ENCODE assay signal across 9 cellular contexts in the genomic region with DNA sequence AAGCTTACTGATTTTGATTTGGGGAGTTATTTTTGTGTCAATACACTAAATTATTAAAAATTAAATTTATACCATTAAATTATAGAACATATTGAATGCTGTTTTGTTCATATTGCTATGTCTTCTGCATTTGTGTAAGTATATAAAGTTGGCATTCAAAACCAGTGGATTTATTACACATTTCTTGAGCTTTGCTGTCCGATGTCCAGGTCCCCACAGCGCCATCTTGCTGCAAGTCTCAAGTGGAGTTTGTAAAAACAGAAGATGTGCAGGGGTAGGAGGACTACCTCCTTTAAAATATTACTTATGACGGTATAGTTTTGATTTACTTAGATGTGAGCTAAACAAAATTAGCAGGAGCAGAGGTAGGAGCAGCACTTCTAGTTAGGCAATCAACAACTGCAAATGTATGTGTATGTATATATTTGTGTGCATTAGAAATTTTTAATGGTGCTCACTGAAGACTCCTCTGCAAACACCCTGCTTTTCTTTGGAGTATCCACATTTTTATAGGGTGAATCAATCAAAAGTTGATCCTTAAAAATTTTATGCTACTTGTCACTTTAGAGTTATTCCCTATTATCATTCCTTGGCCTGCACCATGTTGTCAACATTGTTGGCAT. TPM values are rescaled to one million over a fixed set of nuclear protein-coding genes. Genes with fewer than 3 reads are reported as not detected.
DNase-seq lines count a peak whose midpoint lies in the region; ATAC-seq, FAIRE-seq and TF ChIP-seq lines count a peak whose summit lies in the region.
"Had no signal": no experiment of that assay in that cellular context is flagged by ENCODE, and none has a peak within 500 bp of the region (broad histone marks: within the 10 kb centered on the region; RNA-seq: fewer than 3 reads in every experiment).

No MANE protein-coding gene starts in this region.

- WGBS in esophagus squamous epithelium, 2 donors, result 28 to 29% methylated on average over 3 of the region's 3 CpGs

- H3K4me3 Mint-ChIP-seq in activated CD4-positive, alpha-beta memory T cell treated with anti-CD3 and anti-CD28 coated beads, Interleukin-2, amount 10 ng/mL, durations not matched to agents 7 days and 5 days, result no peak overlapping the region
- no peak overlapping the region for H3K4me3 Mint-ChIP-seq in stimulated activated effector memory CD8-positive, alpha-beta T cell treated with anti-CD3 and anti-CD28 coated beads, Interleukin-12 subunit alpha, Interleukin-12 subunit beta, amount 100 ng/mL, for 72 hours

- no peaks in the 10 kb centered on the region for H3K27me3 ChIP-seq in esophagus squamous epithelium
- H3K27me3 ChIP-seq in neural cell (ENCODE audit: insufficient read depth, low read depth, low read length), result no peaks in the 10 kb centered on the region
- H3K27me3 ChIP-seq: SJCRH30 had no signal

- intact Hi-C loops in esophagus squamous epithelium (cut with DNase I), result no loop called here

- no peaks in the 10 kb centered on the region for H3K4me1 Mint-ChIP-seq in activated CD4-positive, alpha-beta memory T cell treated with anti-CD3 and anti-CD28 coated beads, Interleukin-2, amount 10 ng/mL, durations not matched to agents 7 days and 5 days
- H3K4me1 Mint-ChIP-seq in stimulated activated effector memory CD8-positive, alpha-beta T cell treated with anti-CD3 and anti-CD28 coated beads, Interleukin-12 subunit alpha, Interleukin-12 subunit beta, amount 100 ng/mL, for 72 hours, result peaks cover 7% of the 10 kb centered on the region

- no peaks in the 10 kb centered on the region for H3K9me3 ChIP-seq in esophagus squamous epithelium
- no peaks in the 10 kb centered on the region for H3K9me3 ChIP-seq in neural cell (ENCODE audit: low read length)
- H3K9me3 ChIP-seq: SJCRH30 had no signal

- no peaks in the 10 kb centered on the region for H3K27me3 Mint-ChIP-seq in activated CD4-positive, alpha-beta memory T cell treated with anti-CD3 and anti-CD28 coated beads, Interleukin-2, amount 10 ng/mL, durations not matched to agents 7 days and 5 days

- TF ChIP-seq POLR2A in esophagus squamous epithelium (IDR thresholded peaks at IDR 0.05), result no peak

- H3K36me3 ChIP-seq in esophagus squamous epithelium (peaks cover 0 to 31% (median 0%) of the 10 kb centered on the region in 3 donors), neural cell (ENCODE audit: insufficient read depth, low read length) (no peaks in the 10 kb centered on the region)
- H3K36me3 ChIP-seq: SJCRH30 had no signal

- POLR2A ChIA-PET in activated CD4-positive, alpha-beta memory T cell treated with anti-CD3 and anti-CD28 coated beads, Interleukin-2, amount 10 ng/mL, durations not matched to agents 7 days and 5 days (lab: Charles Lee), result interaction anchor here (1.4 to 1.6 kb wide), 3 partner anchors 38 to 310 kb away, joined by 3 to 4 read pairs (median 4); partner anchors contain the start of gene CPEB4

- H2AFZ ChIP-seq in neural cell (ENCODE audit: low read depth, low read length), result no peak overlapping the region

- no peak for TF ChIP-seq EP300 in neural cell (conservative IDR thresholded peaks at IDR 0.05; ENCODE audit: poor library complexity, severe bottlenecking)

- CTCF ChIA-PET in activated CD4-positive, alpha-beta memory T cell treated with anti-CD3 and anti-CD28 coated beads, Interleukin-2, amount 10 ng/mL, durations not matched to agents 7 days and 5 days (lab: Charles Lee), result interaction anchor here (0.6 to 2.3 kb wide), 29 partner anchors 8 to 738 kb away, joined by 3 to 22 read pairs (median 5); partner anchors contain the start of genes BOD1 and CPEB4

- no peaks in the 10 kb centered on the region for H4K20me1 ChIP-seq in neural cell (ENCODE audit: insufficient read depth)

- H3K79me2 ChIP-seq in neural cell (replicated peaks; ENCODE audit: insufficient read depth, low read length), result peaks cover 9% of the 10 kb centered on the region

- no peak for FAIRE-seq in D721Med (lab: Jason Lieb, UNC)

- ATAC-seq in GM19463 (IDR thresholded peaks at IDR 0.05; ENCODE audit: unreplicated experiment), result no peak
- no peak for ATAC-seq in stimulated activated effector memory CD8-positive, alpha-beta T cell treated with anti-CD3 and anti-CD28 coated beads, Interleukin-12 subunit alpha, Interleukin-12 subunit beta, amount 100 ng/mL, for 72 hours

- H3K4me3 ChIP-seq in esophagus squamous epithelium (no peak overlapping the region), neural cell (ENCODE audit: low read length) (no peak overlapping the region)
- H3K4me3 ChIP-seq: SJCRH30 had no signal

- no peak overlapping the region for H3K27ac Mint-ChIP-seq in activated CD4-positive, alpha-beta memory T cell treated with anti-CD3 and anti-CD28 coated beads, Interleukin-2, amount 10 ng/mL, durations not matched to agents 7 days and 5 days
- no peak overlapping the region for H3K27ac Mint-ChIP-seq in stimulated activated effector memory CD8-positive, alpha-beta T cell treated with anti-CD3 and anti-CD28 coated beads, Interleukin-12 subunit alpha, Interleukin-12 subunit beta, amount 100 ng/mL, for 72 hours

- TF ChIP-seq CTCF in D721Med (IDR thresholded peaks at IDR 0.05; ENCODE audit: insufficient read depth, missing control alignments) (peak; percentile 70), esophagus squamous epithelium (IDR thresholded peaks at IDR 0.05) (peak in 5 of 6 experiments; percentile 24 to 61 (median 43)), neural cell (IDR thresholded peaks at IDR 0.05; ENCODE audit: poor library complexity, severe bottlenecking) (peak; percentile 41)

- H3K4me1 ChIP-seq in esophagus squamous epithelium, result peaks cover 3 to 72% (median 3%) of the 10 kb centered on the region in 3 donors

- H3K4me2 ChIP-seq in neural cell (ENCODE audit: low read length), result no peak overlapping the region

- peak; percentile 39 for TF ChIP-seq RAD21 in neural cell (conservative IDR thresholded peaks at IDR 0.05)

- H3K36me3 Mint-ChIP-seq in activated CD4-positive, alpha-beta memory T cell treated with anti-CD3 and anti-CD28 coated beads, Interleukin-2, amount 10 ng/mL, durations not matched to agents 7 days and 5 days (ENCODE audit: low read depth), result peaks cover 2% of the 10 kb centered on the region
- no peaks in the 10 kb centered on the region for H3K36me3 Mint-ChIP-seq in stimulated activated effector memory CD8-positive, alpha-beta T cell treated with anti-CD3 and anti-CD28 coated beads, Interleukin-12 subunit alpha, Interleukin-12 subunit beta, amount 100 ng/mL, for 72 hours

- H3K9me2 ChIP-seq in neural cell (ENCODE audit: insufficient read depth, low read length), result no peaks in the 10 kb centered on the region

- no peak for DNase-seq in D721Med (ENCODE audit: insufficient read length, low spot score)
- DNase-seq in Kasumi-1 (lab: John Stamatoyannopoulos, UW), result peak; percentile 53 to 63
- DNase-seq in activated CD4-positive, alpha-beta memory T cell treated with anti-CD3 and anti-CD28 coated beads, Interleukin-2, amount 10 ng/mL, durations not matched to agents 7 days and 5 days, result peak; percentile 51
- DNase-seq in esophagus squamous epithelium (lab: John Stamatoyannopoulos, UW), result no peak
- no peak for DNase-seq in stimulated activated effector memory CD8-positive, alpha-beta T cell treated with anti-CD3 and anti-CD28 coated beads, Interleukin-12 subunit alpha, Interleukin-12 subunit beta, amount 100 ng/mL, for 72 hours (ENCODE audit: low spot score in 2 of 2)
- DNase-seq in HuH-7.5 (ENCODE audit: low spot score), result no peak

- H3K27ac ChIP-seq in esophagus squamous epithelium, result peak overlapping the region in 2 of 4 donors; percentile 58 to 67
- no peak overlapping the region for H3K27ac ChIP-seq in neural cell (ENCODE audit: low read length)

- no peaks in the 10 kb centered on the region for H3F3A ChIP-seq in neural cell (ENCODE audit: insufficient read depth, low read length, poor library complexity, severe bottlenecking)

- H3K9me3 Mint-ChIP-seq in activated CD4-positive, alpha-beta memory T cell treated with anti-CD3 and anti-CD28 coated beads, Interleukin-2, amount 10 ng/mL, durations not matched to agents 7 days and 5 days, result no peaks in the 10 kb centered on the region
- H3K9me3 Mint-ChIP-seq in stimulated activated effector memory CD8-positive, alpha-beta T cell treated with anti-CD3 and anti-CD28 coated beads, Interleukin-12 subunit alpha, Interleukin-12 subunit beta, amount 100 ng/mL, for 72 hours, result no peaks in the 10 kb centered on the region

- H3K9ac ChIP-seq in neural cell (ENCODE audit: low read length), result no peak overlapping the region

TF ChIP-seq in neural cell, 6 proteins besides CTCF, POLR2A, EP300 and RAD21:
- TF ChIP-seq SMC3 (conservative IDR thresholded peaks at IDR 0.05; ENCODE audit: poor library complexity) (peak; percentile 30), POLR2AphosphoS5 (IDR thresholded peaks at IDR 0.05) (no peak)
TF ChIP-seq in neural cell: peak in this region for 1.

RNA-seq across cellular contexts. Expression of gene CPEB4, which starts 37.4 kb away (rescaled TPM):
- 10 to 100 TPM; 17.3 to 19.5 TPM for total RNA-seq in activated CD4-positive, alpha-beta memory T cell treated with anti-CD3 and anti-CD28 coated beads, Interleukin-2, amount 10 ng/mL, durations not matched to agents 7 days and 5 days
- 10 to 100 TPM; 33.2 to 51.6 (median 44.8) TPM for total RNA-seq in esophagus squamous epithelium
- 37.9 and 42.2 TPM in 2 replicates for polyA plus RNA-seq in neural cell
- 104 and 121 TPM in 2 replicates for polyA minus RNA-seq in neural cell

Comparison
In these comparisons a context has a peak if more than half of its experiments do, and no peak if none do; other contexts are left out.
1. DNase-seq: peak in Kasumi-1 (2 of 2) and activated CD4-positive, alpha-beta memory T cell treated with anti-CD3 and anti-CD28 coated beads, Interleukin-2, amount 10 ng/mL, durations not matched to agents 7 days and 5 days (single experiment); none in D721Med (single experiment), esophagus squamous epithelium (single experiment), stimulated activated effector memory CD8-positive, alpha-beta T cell treated with anti-CD3 and anti-CD28 coated beads, Interleukin-12 subunit alpha, Interleukin-12 subunit beta, amount 100 ng/mL, for 72 hours (0 of 2) and HuH-7.5 (single experiment).
2. Peak in every context shown above with its lines, with median percentiles within 50 percentile points of each other: CTCF ChIP-seq.